In genomic region chr16:46801428-46802049, GRCh38 we compare ENCODE assay signal across 8 cellular contexts. TPM values are rescaled to one million over a fixed set of nuclear protein-coding genes. Genes with fewer than 3 reads are reported as not detected.
DNase-seq lines count a peak whose midpoint lies in the region; ATAC-seq and FAIRE-seq lines count a peak whose summit lies in the region.

No MANE protein-coding gene starts in this region.

- no peak overlapping the region for H3K9ac ChIP-seq in Karpas-422 (ENCODE audit: low read length)

- H3K4me1 ChIP-seq in Karpas-422 (ENCODE audit: low read length): peaks cover 59% of the 10 kb centered on the region

- no peak for ATAC-seq in HG03469 (IDR thresholded peaks at IDR 0.05; ENCODE audit: unreplicated experiment)
- no peak for ATAC-seq in GM19455 (IDR thresholded peaks at IDR 0.05; ENCODE audit: unreplicated experiment)

- no peaks in the 10 kb centered on the region for H3K9me2 ChIP-seq in Karpas-422 (replicated peaks; ENCODE audit: insufficient read depth, low read length)

- peaks cover 79% of the 10 kb centered on the region for H3K79me2 ChIP-seq in Karpas-422 (ENCODE audit: low read length)

- peak; percentile 81 for FAIRE-seq in TTC549 (lab: Jason Lieb, UNC)

- H3K27me3 ChIP-seq in Karpas-422 (ENCODE audit: low read length): no peaks in the 10 kb centered on the region

- H3K27ac ChIP-seq in Karpas-422 (ENCODE audit: low read length): peak overlapping the region; percentile 71

- peak; percentile 19 for DNase-seq in COLO829 (ENCODE audit: low spot score)
- DNase-seq in Karpas-422: no peak
- DNase-seq in kidney glomerular epithelial cell (lab: John Stamatoyannopoulos, UW): peak; percentile 31
- DNase-seq in NAMALWA (ENCODE audit: low spot score): no peak
- no peak for DNase-seq in T1000 (lab: John Stamatoyannopoulos, UW)

- peaks cover 63% of the 10 kb centered on the region for H3K36me3 ChIP-seq in Karpas-422 (ENCODE audit: insufficient read depth, low read length)

- H2AFZ ChIP-seq in Karpas-422 (ENCODE audit: low read length): no peak overlapping the region

- no peaks in the 10 kb centered on the region for H3K9me3 ChIP-seq in Karpas-422 (ENCODE audit: low read length)

- peak overlapping the region; percentile 46 for H3K4me2 ChIP-seq in Karpas-422 (ENCODE audit: low read depth, low read length, poor library complexity, severe bottlenecking)

- H3K4me3 ChIP-seq in Karpas-422 (ENCODE audit: low read length): no peak overlapping the region

- no peaks in the 10 kb centered on the region for H4K20me1 ChIP-seq in Karpas-422 (ENCODE audit: insufficient read depth, low read depth, low read length)

RNA-seq across cellular contexts. Expression of gene C16orf87, which starts 29.4 kb away (rescaled TPM):
- total RNA-seq in Karpas-422 (2014; rRNA removed; shearing (Covaris generic); ENCODE audit: low replicate concordance): 25.3 and 37.8 TPM in 2 replicates

RNA-seq across cellular contexts. Expression of gene MYLK3, which starts 53.4 kb away (rescaled TPM):
- total RNA-seq in Karpas-422 (2014; rRNA removed; shearing (Covaris generic); ENCODE audit: low replicate concordance): 0.72 and 1.3 TPM in 2 replicates

Comparison
In these comparisons a context has a peak if more than half of its experiments do, and no peak if none do; other contexts are left out.
1. DNase-seq: peak in COLO829 (single experiment) and kidney glomerular epithelial cell (single experiment); none in Karpas-422 (single experiment), NAMALWA (single experiment) and T1000 (single experiment).